ENCODE assay signal across 8 cellular contexts in the genomic region with DNA sequence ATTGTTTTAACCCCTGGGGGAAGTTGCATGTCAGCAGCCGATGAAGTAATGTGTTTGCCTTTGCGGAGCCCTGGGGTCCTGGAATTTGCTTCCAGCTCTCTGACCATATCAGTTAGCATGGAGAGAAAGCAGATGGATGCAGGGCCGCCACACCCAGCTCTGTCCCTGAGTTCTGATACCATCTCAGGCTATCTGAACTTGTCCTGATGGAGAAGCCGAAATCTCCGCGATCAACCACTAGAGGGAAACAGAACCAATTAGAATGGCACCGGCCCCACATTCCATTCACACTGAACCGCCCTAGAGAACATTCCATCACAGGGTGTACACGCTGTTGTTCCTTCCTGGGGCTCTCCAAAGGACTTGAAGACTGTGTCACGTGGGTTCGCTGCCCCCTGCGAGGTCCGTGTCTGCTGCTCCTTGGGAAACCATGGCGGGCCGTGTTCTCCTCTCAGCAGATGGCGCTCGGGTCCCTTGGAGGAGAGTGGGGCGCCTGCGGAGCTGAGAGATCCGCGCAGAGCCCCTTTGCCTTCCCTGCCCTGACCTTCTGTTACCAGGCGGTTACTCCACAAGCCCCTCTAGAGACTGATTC.
DNase-seq lines count a peak whose midpoint lies in the region; ATAC-seq, FAIRE-seq and TF ChIP-seq lines count a peak whose summit lies in the region.
"Had no signal": no experiment of that assay in that cellular context is flagged by ENCODE, and none has a peak within 500 bp of the region (broad histone marks: within the 10 kb centered on the region; RNA-seq: fewer than 3 reads in every experiment).

No MANE protein-coding gene starts in this region.

- peak overlapping the region in 1 of 3 experiments; percentile 26 for H3K4me3 ChIP-seq in keratinocyte (ENCODE audit: control insufficient read depth in 2 of 3, extremely low read depth in 1 of 3, insufficient read depth in 2 of 3, low read depth in 1 of 3, low read length in 3 of 3)
- peak overlapping the region; percentile 20 for H3K4me3 ChIP-seq in smooth muscle cell

- H4K20me1 ChIP-seq in keratinocyte (ENCODE audit: control insufficient read depth, extremely low read depth, insufficient read depth, low read length), result no peaks in the 10 kb centered on the region
- no peaks in the 10 kb centered on the region for H4K20me1 ChIP-seq in smooth muscle cell (ENCODE audit: low read depth)

- peaks cover 43% of the 10 kb centered on the region for H3K27me3 Mint-ChIP-seq in T-helper 17 cell

- H3K4me2 ChIP-seq in keratinocyte (ENCODE audit: control insufficient read depth, extremely low read depth, insufficient read depth, low read depth, low read length) (peak overlapping the region; percentile 44), smooth muscle cell (peak overlapping the region; percentile 65)

- H3K9ac ChIP-seq in keratinocyte (ENCODE audit: control insufficient read depth, extremely low read depth, insufficient read depth, low read length) (peak overlapping the region; percentile 36), smooth muscle cell (ENCODE audit: low read depth) (no peak overlapping the region)

- peak overlapping the region; percentile 25 for H3K27ac ChIP-seq in keratinocyte (ENCODE audit: control insufficient read depth, insufficient read depth, low read length)
- no peak overlapping the region for H3K27ac ChIP-seq in smooth muscle cell (ENCODE audit: low read depth)

- H3K9me1 ChIP-seq in keratinocyte (ENCODE audit: control insufficient read depth, extremely low read depth, insufficient read depth, low read length), result no peaks in the 10 kb centered on the region

- FAIRE-seq in keratinocyte (lab: Jason Lieb, UNC), result peak; percentile 88
- FAIRE-seq: islet of Langerhans had no signal

- peak overlapping the region; percentile 77 for H2AFZ ChIP-seq in keratinocyte (ENCODE audit: control insufficient read depth, low read length)
- H2AFZ ChIP-seq in smooth muscle cell (ENCODE audit: low read depth), result peak overlapping the region; percentile 36

- H3K4me3 Mint-ChIP-seq in T-helper 17 cell, result peak overlapping the region; percentile 72

- DNase-seq in GM10266 (ENCODE audit: extremely low spot score) (peak; percentile 44), HuH-7.5 (ENCODE audit: low spot score) (peak; percentile 48), T-helper 17 cell (no peak), cerebellum (ENCODE audit: low spot score) (peak; percentile 87), keratinocyte (ENCODE audit: low read depth, low spot score) (peak; percentile 73), smooth muscle cell (lab: John Stamatoyannopoulos, UW; ENCODE audit: unreplicated experiment) (no peak)

- no peaks in the 10 kb centered on the region for H3K27me3 ChIP-seq in keratinocyte (ENCODE audit: control insufficient read depth, extremely low read depth, insufficient read depth, low read length)
- H3K27me3 ChIP-seq in smooth muscle cell (ENCODE audit: low read depth), result no peaks in the 10 kb centered on the region

- H3K36me3 ChIP-seq in keratinocyte (ENCODE audit: control insufficient read depth in 2 of 2, extremely low read depth in 1 of 2, insufficient read depth in 2 of 2, low read length in 2 of 2) (no peaks in the 10 kb centered on the region), smooth muscle cell (ENCODE audit: low read depth) (no peaks in the 10 kb centered on the region)

- no peaks in the 10 kb centered on the region for H3K36me3 Mint-ChIP-seq in T-helper 17 cell (ENCODE audit: low read depth)

- dilution Hi-C loops in keratinocyte (cut with MboI; ENCODE audit: extremely low pct_ligation_motif_present, low sequenced_read_pairs), result no loop called here

- 15% methylated on average over 22 of the region's 22 CpGs for WGBS in smooth muscle cell (ENCODE audit: low lambda C conversion rate)

- H3K79me2 ChIP-seq in keratinocyte (ENCODE audit: control insufficient read depth, insufficient read depth, low read length), result no peaks in the 10 kb centered on the region
- no peaks in the 10 kb centered on the region for H3K79me2 ChIP-seq in smooth muscle cell (ENCODE audit: low read depth)

- ATAC-seq in T-helper 17 cell (peak; percentile 33), GM18519 (IDR thresholded peaks at IDR 0.05; ENCODE audit: low FRiP score, unreplicated experiment) (no peak)

- TF ChIP-seq CTCF in GM10266 (IDR thresholded peaks at IDR 0.05; ENCODE audit: control insufficient read depth, insufficient read depth, low read depth, missing control alignments) (peak; percentile 55), keratinocyte (optimal IDR thresholded peaks at IDR 0.05 in 1 of 3, IDR thresholded peaks at IDR 0.05 in 1 of 3, conservative IDR thresholded peaks at IDR 0.05 in 1 of 3; ENCODE audit: extremely low read depth in 1 of 3, insufficient read depth in 2 of 3, low read length in 3 of 3) (peak; percentile 65 to 78 (median 77)), smooth muscle cell (IDR thresholded peaks at IDR 0.05; ENCODE audit: borderline replicate concordance, insufficient read depth, poor library complexity, severe bottlenecking) (peak; percentile 58)

- H3K4me1 ChIP-seq in keratinocyte (ENCODE audit: control insufficient read depth, extremely low read depth, insufficient read depth, low read length) (peaks cover 17% of the 10 kb centered on the region), smooth muscle cell (ENCODE audit: low read depth) (peaks cover 16% of the 10 kb centered on the region)

- peaks cover 12% of the 10 kb centered on the region for H3F3A ChIP-seq in smooth muscle cell (ENCODE audit: low read depth)

- no peaks in the 10 kb centered on the region for H3K4me1 Mint-ChIP-seq in T-helper 17 cell

- no peak overlapping the region for H3K27ac Mint-ChIP-seq in T-helper 17 cell

- H3K9me3 ChIP-seq in T-helper 17 cell (ENCODE audit: control insufficient read depth, low read length, poor library complexity, severe bottlenecking), result no peaks in the 10 kb centered on the region
- no peaks in the 10 kb centered on the region for H3K9me3 ChIP-seq in keratinocyte (ENCODE audit: control insufficient read depth, low read depth, low read length)
- no peaks in the 10 kb centered on the region for H3K9me3 ChIP-seq in smooth muscle cell (replicated peaks; ENCODE audit: low read depth)

Comparison
In these comparisons a context has a peak if more than half of its experiments do, and no peak if none do; other contexts are left out.
1. DNase-seq: peak in GM10266 (single experiment), HuH-7.5 (single experiment), cerebellum (single experiment) and keratinocyte (single experiment); none in T-helper 17 cell (0 of 3) and smooth muscle cell (single experiment).
2. Peak in every context shown above with its lines, with median percentiles within 50 percentile points of each other: CTCF ChIP-seq.